9 cellular contexts compared by ENCODE assay signal in genomic region chr14:35332517-35333346, GRCh38. TPM values are rescaled to one million over a fixed set of nuclear protein-coding genes. Genes with fewer than 3 reads are reported as not detected.
DNase-seq lines count a peak whose midpoint lies in the region; ATAC-seq, FAIRE-seq and TF ChIP-seq lines count a peak whose summit lies in the region.
"Had no signal": no experiment of that assay in that cellular context is flagged by ENCODE, and none has a peak within 500 bp of the region (broad histone marks: within the 10 kb centered on the region; RNA-seq: fewer than 3 reads in every experiment).

No MANE protein-coding gene starts in this region.

- DNase-seq in heart left ventricle: peak in 1 of 5 donors; percentile 46
- no peak for DNase-seq in left ventricle myocardium superior
- peak; percentile 78 for DNase-seq in colonic mucosa
- no peak for DNase-seq in osteoblast (ENCODE audit: insufficient read length, low spot score, missing footprints)
- DNase-seq in COLO829 (ENCODE audit: low spot score): no peak
- no peak for DNase-seq in GM12891 (ENCODE audit: insufficient read length, low spot score)

- TF ChIP-seq CTCF in heart left ventricle (IDR thresholded peaks at IDR 0.05) (no peak), SU-DHL-6 (IDR thresholded peaks at IDR 0.05; ENCODE audit: insufficient read depth, low read length, poor library complexity, severe bottlenecking) (no peak), colonic mucosa (IDR thresholded peaks at IDR 0.05) (no peak), osteoblast (IDR thresholded peaks at IDR 0.05; ENCODE audit: extremely low read depth, low read depth, low read length) (no peak)

- H3K4me3 ChIP-seq in heart left ventricle (no peak overlapping the region), SU-DHL-6 (ENCODE audit: insufficient read depth, low read length, poor library complexity, severe bottlenecking) (no peak overlapping the region), colonic mucosa (no peak overlapping the region), osteoblast (ENCODE audit: insufficient read depth, low read length) (no peak overlapping the region)
- H3K4me3 ChIP-seq: thoracic aorta had no signal

- H2AFZ ChIP-seq in SU-DHL-6 (ENCODE audit: low read depth, low read length, severe bottlenecking) (peak overlapping the region; percentile 5), osteoblast (ENCODE audit: low read length) (peak overlapping the region; percentile 64)

- ATAC-seq in heart left ventricle: no peak
- no peak for ATAC-seq in left ventricle myocardium superior
- ATAC-seq in GM18858 (IDR thresholded peaks at IDR 0.05; ENCODE audit: unreplicated experiment): no peak

- H3F3A ChIP-seq in SU-DHL-6 (ENCODE audit: insufficient read depth): no peaks in the 10 kb centered on the region

- H3K9me2 ChIP-seq in SU-DHL-6 (replicated peaks; ENCODE audit: insufficient read depth, low read length): no peaks in the 10 kb centered on the region

- no peaks in the 10 kb centered on the region for H3K27me3 ChIP-seq in heart left ventricle
- H3K27me3 ChIP-seq in SU-DHL-6 (ENCODE audit: low read length): no peaks in the 10 kb centered on the region
- no peaks in the 10 kb centered on the region for H3K27me3 ChIP-seq in colonic mucosa
- no peaks in the 10 kb centered on the region for H3K27me3 ChIP-seq in osteoblast (ENCODE audit: insufficient read depth, low read length)

- H3K4me2 ChIP-seq in SU-DHL-6 (ENCODE audit: low read depth, low read length, poor library complexity, severe bottlenecking): no peak overlapping the region
- no peak overlapping the region for H3K4me2 ChIP-seq in osteoblast (ENCODE audit: insufficient read depth, low read length)

- peak overlapping the region in 7 of 12 donors; percentile 27 to 94 (median 63) for H3K27ac ChIP-seq in heart left ventricle
- no peak overlapping the region for H3K27ac ChIP-seq in SU-DHL-6 (ENCODE audit: low read depth, low read length)
- H3K27ac ChIP-seq in colonic mucosa: peak overlapping the region; percentile 78
- no peak overlapping the region for H3K27ac ChIP-seq in osteoblast (ENCODE audit: low read depth, low read length)
- H3K27ac ChIP-seq: thoracic aorta had no signal

- H3K4me1 ChIP-seq in heart left ventricle: peaks cover 12 to 62% (median 40%) of the 10 kb centered on the region in 12 donors
- H3K4me1 ChIP-seq in colonic mucosa: peaks cover 37% of the 10 kb centered on the region
- H3K4me1 ChIP-seq in osteoblast (ENCODE audit: insufficient read depth, low read length): peaks cover 23% of the 10 kb centered on the region

- H3K9me3 ChIP-seq in heart left ventricle (no peaks in the 10 kb centered on the region), SU-DHL-6 (ENCODE audit: insufficient read depth, low read length) (no peaks in the 10 kb centered on the region), colonic mucosa (no peaks in the 10 kb centered on the region), osteoblast (ENCODE audit: low read depth, low read length) (no peaks in the 10 kb centered on the region)
- H3K9me3 ChIP-seq: thoracic aorta had no signal

- intact Hi-C loops in heart left ventricle (cut with DNase I): no loop called here
- intact Hi-C loops in left ventricle myocardium superior (cut with micrococcal nuclease): no loop called here
- intact Hi-C loops in colonic mucosa (cut with DNase I): no loop called here

- H3K9ac ChIP-seq in SU-DHL-6 (ENCODE audit: low read length): no peak overlapping the region
- H3K9ac ChIP-seq in colonic mucosa (ENCODE audit: low read depth in 2 of 2, low read length in 2 of 2): peak overlapping the region; percentile 13 to 85

- FAIRE-seq in GM12891 (lab: Jason Lieb, UNC): no peak

- no peak for TF ChIP-seq POLR2A in heart left ventricle (IDR thresholded peaks at IDR 0.05)
- TF ChIP-seq POLR2A in GM12891 (IDR thresholded peaks at IDR 0.05; ENCODE audit: low read depth, low read length): no peak

- WGBS in heart left ventricle, 4 donors: 76 to 88% (median 83%) methylated on average over 12 of the region's 12 CpGs

- H4K20me1 ChIP-seq in SU-DHL-6 (ENCODE audit: low read depth, low read length): no peaks in the 10 kb centered on the region
- no peaks in the 10 kb centered on the region for H4K20me1 ChIP-seq in osteoblast (ENCODE audit: insufficient read depth, low read length)

- H3K79me2 ChIP-seq in SU-DHL-6 (ENCODE audit: insufficient read depth, low read length) (no peaks in the 10 kb centered on the region), osteoblast (ENCODE audit: insufficient read depth, low read length) (no peaks in the 10 kb centered on the region)

- H3K36me3 ChIP-seq in heart left ventricle (no peaks in the 10 kb centered on the region), SU-DHL-6 (ENCODE audit: low read length) (no peaks in the 10 kb centered on the region), colonic mucosa (no peaks in the 10 kb centered on the region), osteoblast (ENCODE audit: insufficient read depth, low read length) (no peaks in the 10 kb centered on the region)
- H3K36me3 ChIP-seq: thoracic aorta had no signal

TF ChIP-seq in GM12891, 5 proteins besides CTCF, POLR2A, EP300 and RAD21:
- TF ChIP-seq PAX5 (IDR thresholded peaks at IDR 0.05; ENCODE audit: insufficient read depth, low read length, severe bottlenecking) (no peak), POU2F2 (IDR thresholded peaks at IDR 0.05; ENCODE audit: low read depth, low read length) (no peak), POLR2AphosphoS5 (IDR thresholded peaks at IDR 0.05; ENCODE audit: low read depth, low read length) (no peak), SPI1 (IDR thresholded peaks at IDR 0.05; ENCODE audit: low read depth, low read length) (no peak), TAF1 (IDR thresholded peaks at IDR 0.05; ENCODE audit: low read depth, low read length) (no peak)

RNA-seq across cellular contexts. Expression of gene PSMA6, which starts 40.5 kb away (rescaled TPM):
- total RNA-seq in heart left ventricle (100 to 1,000 TPM; 146 to 230 (median 176) TPM), left ventricle myocardium superior (185 TPM), colonic mucosa (100 to 1,000 TPM; 178 to 197 TPM), osteoblast (155 and 170 TPM in 2 replicates)
- 100 to 1,000 TPM; 123 to 293 TPM for polyA plus RNA-seq in heart left ventricle
- 354 TPM for polyA plus RNA-seq in GM12891 (2012; ENCODE audit: low read depth, missing spikeins)

Comparison
In these comparisons a context has a peak if more than half of its experiments do, and no peak if none do; other contexts are left out.
1. H3K27ac ChIP-seq: peak in heart left ventricle (7 of 12) and colonic mucosa (single experiment); none in SU-DHL-6 (single experiment) and osteoblast (single experiment).